Comparison of ENCODE assay signal across 12 cellular contexts in the genomic region with DNA sequence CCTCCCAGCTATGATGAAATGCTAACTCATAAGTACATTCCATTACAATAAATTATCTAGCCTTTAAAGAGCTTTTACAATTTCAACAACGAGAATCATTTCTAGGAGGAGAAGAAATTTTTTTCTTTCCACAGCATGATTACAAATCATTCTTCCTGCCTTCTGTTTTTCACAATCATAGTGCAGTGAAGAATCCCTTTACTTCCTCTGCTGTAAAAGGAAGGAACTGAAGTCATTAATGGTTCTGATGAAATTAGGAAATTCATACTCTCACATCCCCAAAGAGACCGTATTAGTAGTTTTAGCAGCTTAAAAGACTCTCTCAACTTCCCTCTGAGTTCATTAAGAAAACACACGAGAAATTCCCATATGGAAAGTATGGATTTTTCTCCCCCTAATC. TPM values are rescaled to one million over a fixed set of nuclear protein-coding genes. Genes with fewer than 3 reads are reported as not detected.
A peak's percentile ranks its signal among the peaks of the same experiment; 100 is the strongest.
DNase-seq lines count a peak whose midpoint lies in the region; ATAC-seq and TF ChIP-seq lines count a peak whose summit lies in the region.
"Had no signal": no experiment of that assay in that cellular context is flagged by ENCODE, and none has a peak within 500 bp of the region (broad histone marks: within the 10 kb centered on the region; RNA-seq: fewer than 3 reads in every experiment).

No MANE protein-coding gene starts in this region.

- H3K36me3 Mint-ChIP-seq in HFFc6 (ENCODE audit: low read depth) (no peaks in the 10 kb centered on the region), Caco-2 (ENCODE audit: insufficient read depth, unreplicated experiment) (no peaks in the 10 kb centered on the region), chondrocyte (ENCODE audit: low read depth) (no peaks in the 10 kb centered on the region)

- H3K9me3 ChIP-seq in lower lobe of right lung: no peaks in the 10 kb centered on the region
- no peaks in the 10 kb centered on the region for H3K9me3 ChIP-seq in stomach smooth muscle (ENCODE audit: control insufficient read depth in 2 of 2, low read length in 2 of 2)
- H3K9me3 ChIP-seq in Caco-2: no peaks in the 10 kb centered on the region
- H3K9me3 ChIP-seq: upper lobe of left lung had no signal

- H3K36me3 ChIP-seq in lower lobe of right lung (no peaks in the 10 kb centered on the region), stomach smooth muscle (ENCODE audit: control insufficient read depth in 2 of 2, insufficient read depth in 2 of 2, low read length in 2 of 2) (no peaks in the 10 kb centered on the region), Caco-2 (ENCODE audit: control insufficient read depth, insufficient read depth, low read length) (no peaks in the 10 kb centered on the region)
- H3K36me3 ChIP-seq: upper lobe of left lung had no signal

- ATAC-seq in lower lobe of right lung: peak; percentile 60 to 72
- ATAC-seq: T-helper 17 cell had no signal

- H3K9ac ChIP-seq in stomach smooth muscle (ENCODE audit: low read length in 2 of 2): peak overlapping the region in 1 of 2 donors; percentile 10

- H3K4me1 Mint-ChIP-seq in HFFc6 (ENCODE audit: low read depth) (peaks cover 23% of the 10 kb centered on the region), Caco-2 (ENCODE audit: low read depth, unreplicated experiment) (peaks cover 14% of the 10 kb centered on the region), chondrocyte (ENCODE audit: low read depth) (peaks cover 4% of the 10 kb centered on the region)
- H3K4me1 Mint-ChIP-seq: T-helper 17 cell had no signal

- H3K27ac ChIP-seq in lower lobe of right lung (peak overlapping the region; percentile 34), stomach smooth muscle (ENCODE audit: low read length) (peak overlapping the region; percentile 25), substantia nigra (ENCODE audit: low read depth, low read length, poor library complexity, severe bottlenecking) (no peak overlapping the region)

- DNase-seq in HFFc6 (peak; percentile 25), cardiac fibroblast (ENCODE audit: low read depth in 2 of 2) (peak; percentile 66 to 68), lower lobe of right lung (no peak), substantia nigra (lab: John Stamatoyannopoulos, UW) (no peak), OCI-M2 (lab: John Stamatoyannopoulos, UW; ENCODE audit: unreplicated experiment) (no peak), Caco-2 (no peak), chondrocyte (ENCODE audit: low spot score) (no peak)
- DNase-seq: head of caudate nucleus, NCI-H748 treated with DMSO at 0.1 percent for 48 hours, T-helper 17 cell, upper lobe of left lung had no signal

- H3K9me3 Mint-ChIP-seq in HFFc6: no peaks in the 10 kb centered on the region
- H3K9me3 Mint-ChIP-seq in Caco-2 (ENCODE audit: unreplicated experiment): no peaks in the 10 kb centered on the region
- H3K9me3 Mint-ChIP-seq in chondrocyte (ENCODE audit: low read depth): no peaks in the 10 kb centered on the region

- H3K27me3 ChIP-seq in lower lobe of right lung (ENCODE audit: low read depth) (no peaks in the 10 kb centered on the region), stomach smooth muscle (ENCODE audit: control insufficient read depth in 1 of 2, insufficient read depth in 2 of 2, low read length in 2 of 2) (no peaks in the 10 kb centered on the region), Caco-2 (replicated peaks; ENCODE audit: control insufficient read depth, insufficient read depth, low read length) (no peaks in the 10 kb centered on the region)
- H3K27me3 ChIP-seq: upper lobe of left lung had no signal

- peak overlapping the region; percentile 79 for H3K27ac Mint-ChIP-seq in HFFc6
- no peak overlapping the region for H3K27ac Mint-ChIP-seq in Caco-2 (ENCODE audit: unreplicated experiment)
- H3K27ac Mint-ChIP-seq in chondrocyte (ENCODE audit: unreplicated experiment): no peak overlapping the region
- H3K27ac Mint-ChIP-seq: T-helper 17 cell had no signal

- POLR2A ChIA-PET in Caco-2 (lab: Charles Lee): no interaction called here

- BruUV-seq in Caco-2 (replicated peaks; lab: Mats Ljungman, UMichigan): no TSS peak

- CTCF ChIA-PET in Caco-2 (lab: Charles Lee): no interaction called here

- H3K4me3 ChIP-seq in cardiac fibroblast (replicated peaks in 1 of 2; ENCODE audit: low read depth in 2 of 2, low read length in 2 of 2): no peak overlapping the region
- H3K4me3 ChIP-seq in lower lobe of right lung: no peak overlapping the region
- peak overlapping the region; percentile 56 to 57 for H3K4me3 ChIP-seq in stomach smooth muscle (ENCODE audit: low read length in 2 of 2)
- H3K4me3 ChIP-seq in Caco-2 (ENCODE audit: low read depth, low read length): no peak overlapping the region
- H3K4me3 ChIP-seq: upper lobe of left lung had no signal

- no peaks in the 10 kb centered on the region for H3K27me3 Mint-ChIP-seq in HFFc6 (ENCODE audit: insufficient read depth)
- no peaks in the 10 kb centered on the region for H3K27me3 Mint-ChIP-seq in Caco-2 (ENCODE audit: insufficient read depth, unreplicated experiment)
- H3K27me3 Mint-ChIP-seq in chondrocyte (ENCODE audit: low read depth): no peaks in the 10 kb centered on the region
- H3K27me3 Mint-ChIP-seq: T-helper 17 cell had no signal

- TF ChIP-seq CTCF in HFFc6 (IDR thresholded peaks at IDR 0.05) (no peak), cardiac fibroblast (IDR thresholded peaks at IDR 0.05; ENCODE audit: low read depth, low read length) (peak; percentile 13), lower lobe of right lung (IDR thresholded peaks at IDR 0.05) (no peak), Caco-2 (IDR thresholded peaks at IDR 0.05; ENCODE audit: insufficient read depth in 1 of 2, low read depth in 1 of 2, low read length in 1 of 2, severe bottlenecking in 1 of 2, unreplicated experiment in 1 of 2) (no peak), chondrocyte (IDR thresholded peaks at IDR 0.05) (no peak)

- intact Hi-C loops in lower lobe of right lung (cut with DNase I) (no loop called here), Caco-2 (cut with micrococcal nuclease; ENCODE audit: unreplicated experiment) (loop anchor here (10.0 kb wide), 1 partner anchor 286 kb away; no protein-coding TSS in a partner anchor)

- H3K4me1 ChIP-seq in lower lobe of right lung: peaks cover 7% of the 10 kb centered on the region
- H3K4me1 ChIP-seq in stomach smooth muscle (ENCODE audit: control insufficient read depth, insufficient read depth, low read length): peaks cover 7% of the 10 kb centered on the region
- H3K4me1 ChIP-seq in Caco-2: no peaks in the 10 kb centered on the region; the same call in 1 of the 2 replicates

- H3K4me3 Mint-ChIP-seq in HFFc6 (peak overlapping the region; percentile 56), Caco-2 (ENCODE audit: unreplicated experiment) (no peak overlapping the region), chondrocyte (ENCODE audit: unreplicated experiment) (no peak overlapping the region)
- H3K4me3 Mint-ChIP-seq: T-helper 17 cell had no signal

RNA-seq across cellular contexts. Expression of a gene that starts 58.7 kb away (rescaled TPM):
- 10 to 100 TPM; 44.4 to 91.2 (median 74.2) TPM for total RNA-seq in HFFc6 (2021; fragmentation: NEBNext Ultra II Directional; extraction: Animal tissue kit (Norgen Biotek cat#: 25700))
- total RNA-seq in lower lobe of right lung (77.5 TPM), Caco-2 (2022) (200 and 211 TPM in 2 replicates), chondrocyte (1.7 to 3.8 TPM (median 3.7 TPM) in 3 replicates)

Comparison
In these comparisons a context has a peak if more than half of its experiments do, and no peak if none do; other contexts are left out.
1. DNase-seq: peak in HFFc6 (single experiment) and cardiac fibroblast (2 of 2); none in lower lobe of right lung (single experiment), substantia nigra (0 of 49), OCI-M2 (single experiment), Caco-2 (0 of 2) and chondrocyte (single experiment).
2. H3K4me3 ChIP-seq: peak in stomach smooth muscle (2 of 2); none in cardiac fibroblast (0 of 2), lower lobe of right lung (single experiment) and Caco-2 (single experiment).